30 cellular contexts compared by ENCODE assay signal in genomic region chr4:186348433-186348832, GRCh38.
"Had no signal": no experiment of that assay in that cellular context is flagged by ENCODE, and none has a peak within 500 bp of the region (broad histone marks: within the 10 kb centered on the region; RNA-seq: fewer than 3 reads in every experiment).

No MANE protein-coding gene starts in this region.

- DNase-seq: activated CD4-positive, alpha-beta T cell treated with anti-CD3 and anti-CD28 coated beads for 48 hours; activated CD4-positive, alpha-beta T cell treated with anti-CD3 and anti-CD28 coated beads, Interleukin-2, amount 50 U/mL, for 48 hours; activated CD8-positive, alpha-beta memory T cell treated with anti-CD3 and anti-CD28 coated beads, Interleukin-2, amount 50 U/mL, for 4 hours; activated effector memory CD4-positive, alpha-beta T cell treated with anti-CD3 and anti-CD28 coated beads, Interleukin-2, amount 50 U/mL, for 16 hours; activated naive CD4-positive, alpha-beta T cell treated with anti-CD3 and anti-CD28 coated beads for 36 hours; activated naive CD8-positive, alpha-beta T cell treated with anti-CD3 and anti-CD28 coated beads for 36 hours; activated T-cell treated with anti-CD3 and anti-CD28 coated beads, Interleukin-2, amount 50 U/mL, for 1 hour; adrenal gland; aorta; brain microvascular endothelial cell; dorsolateral prefrontal cortex; effector memory CD8-positive, alpha-beta T cell; foreskin fibroblast; head of caudate nucleus; hippocampal formation; immature natural killer cell; kidney; midbrain; naive thymus-derived CD8-positive, alpha-beta T cell; posterior cingulate gyrus; spleen; stimulated activated CD4-positive, alpha-beta T cell treated with anti-CD3 and anti-CD28 coated beads, Interleukin-2, amount 100 ng/mL, for 48 hours; stimulated activated naive CD4-positive, alpha-beta T cell treated with Interleukin-2 at 50 U/mL for 16 hours; T1000; WERI-Rb-1 had no signal

- H3K4me3 Mint-ChIP-seq: activated naive CD4-positive, alpha-beta T cell treated with anti-CD3 and anti-CD28 coated beads for 36 hours; activated naive CD8-positive, alpha-beta T cell treated with anti-CD3 and anti-CD28 coated beads for 36 hours; activated T-helper 1 cell treated with anti-CD3 and anti-CD28 coated beads, Interleukin-12 subunit alpha, Interleukin-12 subunit beta, Interleukin-2, Interleukin-4 antibody, amounts not matched to agents 30 ng/mL and 10 ng/mL and 1 ng/mL, durations not matched to agents 14 hours and 24 hours and 36 hours; effector memory CD8-positive, alpha-beta T cell; immature natural killer cell; naive thymus-derived CD8-positive, alpha-beta T cell had no signal

- ATAC-seq: activated CD4-positive, CD25-positive, alpha-beta regulatory T cell treated with anti-CD3 and anti-CD28 coated beads, Interleukin-2, amount 50 U/mL, for 24 hours; effector memory CD8-positive, alpha-beta T cell; naive thymus-derived CD8-positive, alpha-beta T cell had no signal

- H3K4me1 Mint-ChIP-seq: activated naive CD8-positive, alpha-beta T cell treated with anti-CD3 and anti-CD28 coated beads for 36 hours; immature natural killer cell; naive thymus-derived CD8-positive, alpha-beta T cell had no signal

- H3K9me3 ChIP-seq: adrenal gland, spleen, tibial nerve had no signal

- H3K36me3 Mint-ChIP-seq: activated naive CD8-positive, alpha-beta T cell treated with anti-CD3 and anti-CD28 coated beads for 36 hours; immature natural killer cell; naive thymus-derived CD8-positive, alpha-beta T cell had no signal

- H3K27ac Mint-ChIP-seq: activated naive CD4-positive, alpha-beta T cell treated with anti-CD3 and anti-CD28 coated beads for 36 hours; activated naive CD8-positive, alpha-beta T cell treated with anti-CD3 and anti-CD28 coated beads for 36 hours; activated T-helper 1 cell treated with anti-CD3 and anti-CD28 coated beads, Interleukin-12 subunit alpha, Interleukin-12 subunit beta, Interleukin-2, Interleukin-4 antibody, amounts not matched to agents 30 ng/mL and 10 ng/mL and 1 ng/mL, durations not matched to agents 14 hours and 24 hours and 36 hours; effector memory CD8-positive, alpha-beta T cell; immature natural killer cell; naive thymus-derived CD8-positive, alpha-beta T cell had no signal

- H3K36me3 ChIP-seq: adrenal gland, brain microvascular endothelial cell, spleen, tibial nerve, WERI-Rb-1 had no signal

- H3K4me3 ChIP-seq: adrenal gland, coronary artery, dorsolateral prefrontal cortex, spleen, tibial nerve had no signal

- H3K4me1 ChIP-seq: adrenal gland, spleen, tibial nerve had no signal

- H3K9me3 Mint-ChIP-seq: activated naive CD4-positive, alpha-beta T cell treated with anti-CD3 and anti-CD28 coated beads for 36 hours; activated naive CD8-positive, alpha-beta T cell treated with anti-CD3 and anti-CD28 coated beads for 36 hours; activated T-helper 1 cell treated with anti-CD3 and anti-CD28 coated beads, Interleukin-12 subunit alpha, Interleukin-12 subunit beta, Interleukin-2, Interleukin-4 antibody, amounts not matched to agents 30 ng/mL and 10 ng/mL and 1 ng/mL, durations not matched to agents 14 hours and 24 hours and 36 hours; effector memory CD8-positive, alpha-beta T cell had no signal

- H3K27me3 ChIP-seq: adrenal gland, brain microvascular endothelial cell, tibial nerve had no signal

- H3K27ac ChIP-seq: adrenal gland, brain microvascular endothelial cell, coronary artery, dorsolateral prefrontal cortex, spleen, tibial nerve, WERI-Rb-1 had no signal

- FAIRE-seq: endothelial cell of umbilical vein, kidney had no signal
